ENCODE assay signal across 9 cellular contexts in the genomic region with DNA sequence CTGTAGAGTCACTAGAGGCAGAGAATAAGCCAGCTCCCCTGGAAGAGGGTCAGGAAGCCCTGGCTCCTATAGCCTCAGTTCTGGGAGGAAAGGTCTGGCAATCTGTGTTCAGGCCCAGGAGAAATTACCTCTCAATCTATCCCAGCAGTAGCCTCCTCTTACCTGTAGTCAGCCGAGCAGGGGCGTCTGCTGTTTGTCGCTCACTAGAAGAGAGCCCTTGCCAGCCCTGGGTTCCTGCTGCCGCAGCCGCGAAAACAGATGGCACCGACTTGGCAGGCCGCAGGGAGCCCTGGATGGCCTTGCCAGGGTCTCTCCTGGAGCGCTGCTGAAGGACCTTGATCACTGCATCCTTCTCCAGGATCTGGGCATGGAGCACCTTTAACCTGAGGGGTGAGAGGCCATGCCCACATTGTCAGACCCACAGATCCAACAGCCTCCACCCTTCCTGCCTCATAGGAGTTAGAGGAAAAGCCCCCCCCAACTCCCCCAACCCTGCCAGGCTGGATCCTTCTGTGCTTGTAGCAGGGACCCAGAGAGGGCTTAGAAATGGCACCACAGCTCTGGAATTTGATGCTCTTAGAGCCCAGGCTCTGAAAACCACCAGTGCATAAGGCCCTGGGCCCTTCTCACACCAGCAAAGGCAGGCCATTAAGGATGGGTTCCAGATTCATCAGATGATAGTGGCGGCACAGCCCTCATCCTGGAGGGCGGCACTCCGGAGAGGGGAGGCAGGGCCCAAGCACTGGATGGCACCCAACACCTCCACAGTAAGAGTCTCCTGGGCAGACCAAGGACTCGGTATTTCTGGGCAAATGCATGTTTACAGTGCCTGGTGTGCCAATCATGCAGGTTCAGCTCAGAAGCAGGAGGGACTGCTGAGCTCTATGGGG. TPM values are rescaled to one million over a fixed set of nuclear protein-coding genes. Genes with fewer than 3 reads are reported as not detected.
DNase-seq lines count a peak whose midpoint lies in the region; ATAC-seq, FAIRE-seq and TF ChIP-seq lines count a peak whose summit lies in the region.
"Had no signal": no experiment of that assay in that cellular context is flagged by ENCODE, and none has a peak within 500 bp of the region (broad histone marks: within the 10 kb centered on the region; RNA-seq: fewer than 3 reads in every experiment).

No MANE protein-coding gene starts in this region.

- TF ChIP-seq CTCF in endothelial cell of umbilical vein (IDR thresholded peaks at IDR 0.05; ENCODE audit: extremely low read depth in 1 of 2, insufficient read depth in 1 of 2, low read depth in 1 of 2, low read length in 2 of 2), result no peak
- TF ChIP-seq CTCF in transverse colon (IDR thresholded peaks at IDR 0.05), result no peak

- H3K4me3 ChIP-seq in NT2/D1 (ENCODE audit: insufficient read length, low read depth), result no peak overlapping the region
- H3K4me3 ChIP-seq in endothelial cell of umbilical vein (replicated peaks in 1 of 3; ENCODE audit: insufficient read depth in 1 of 3, low read depth in 1 of 3, low read length in 3 of 3), result no peak overlapping the region
- no peak overlapping the region for H3K4me3 ChIP-seq in muscle layer of colon (ENCODE audit: low read depth in 1 of 2, low read length in 2 of 2)
- no peak overlapping the region for H3K4me3 ChIP-seq in transverse colon

- FAIRE-seq in endothelial cell of umbilical vein (lab: Jason Lieb, UNC), result no peak

- no peaks in the 10 kb centered on the region for H4K20me1 ChIP-seq in endothelial cell of umbilical vein (replicated peaks; ENCODE audit: control insufficient read depth, extremely low read depth, insufficient read depth, low read length)

- TF ChIP-seq POLR2A in endothelial cell of umbilical vein (IDR thresholded peaks at IDR 0.05; ENCODE audit: low read depth, low read length), result peak; percentile 12
- TF ChIP-seq POLR2A in transverse colon (IDR thresholded peaks at IDR 0.05), result no peak

- H3K9me3 ChIP-seq in NT2/D1 (ENCODE audit: insufficient read depth, low read length) (no peaks in the 10 kb centered on the region), endothelial cell of umbilical vein (replicated peaks; ENCODE audit: control insufficient read depth, insufficient read depth, low read length) (no peaks in the 10 kb centered on the region), muscle layer of colon (ENCODE audit: low read length) (no peaks in the 10 kb centered on the region), transverse colon (no peaks in the 10 kb centered on the region)

- no peak for ATAC-seq in HG02840 (IDR thresholded peaks at IDR 0.05; ENCODE audit: low FRiP score, unreplicated experiment)
- ATAC-seq: activated CD8-positive, alpha-beta T cell treated with anti-CD3 and anti-CD28 coated beads for 36 hours had no signal

- H3K27ac ChIP-seq in endothelial cell of umbilical vein (ENCODE audit: insufficient read depth, low read depth, low read length) (no peak overlapping the region), muscle layer of colon (ENCODE audit: low read depth, low read length) (peak overlapping the region; percentile 50), transverse colon (peak overlapping the region; percentile 64 to 99 (median 87))

- peaks cover 71% of the 10 kb centered on the region for H3K79me2 ChIP-seq in endothelial cell of umbilical vein (ENCODE audit: control insufficient read depth, insufficient read depth, low read length)

- DNase-seq in NT2/D1 (ENCODE audit: low read depth, low spot score), result no peak
- DNase-seq in endothelial cell of umbilical vein (ENCODE audit: low read depth, low spot score), result no peak
- no peak for DNase-seq in transverse colon
- DNase-seq in iPS-NIHi11 (ENCODE audit: low spot score), result no peak
- DNase-seq in kidney glomerular epithelial cell (lab: John Stamatoyannopoulos, UW), result no peak
- DNase-seq: NCI-H2081 had no signal

- BruUV-seq in endothelial cell of umbilical vein (replicated peaks; lab: Mats Ljungman, UMichigan), result no TSS peak

- no peaks in the 10 kb centered on the region for H3K27me3 ChIP-seq in NT2/D1 (ENCODE audit: insufficient read depth, insufficient read length)
- H3K27me3 ChIP-seq in endothelial cell of umbilical vein (ENCODE audit: control insufficient read depth in 2 of 2, insufficient read depth in 2 of 2, low read length in 2 of 2), result no peaks in the 10 kb centered on the region
- no peaks in the 10 kb centered on the region for H3K27me3 ChIP-seq in muscle layer of colon (ENCODE audit: control insufficient read depth in 1 of 2, insufficient read depth in 2 of 2, low read length in 2 of 2)
- no peaks in the 10 kb centered on the region for H3K27me3 ChIP-seq in transverse colon

- H2AFZ ChIP-seq in endothelial cell of umbilical vein (ENCODE audit: low read depth, low read length), result no peak overlapping the region

- peak overlapping the region; percentile 57 for H3K9ac ChIP-seq in NT2/D1 (ENCODE audit: insufficient read length, low read depth)
- no peak overlapping the region for H3K9ac ChIP-seq in endothelial cell of umbilical vein (replicated peaks; ENCODE audit: extremely low read depth, insufficient read depth, low read length)
- no peak overlapping the region for H3K9ac ChIP-seq in muscle layer of colon (ENCODE audit: low read length)

- no peak overlapping the region for H3K4me2 ChIP-seq in endothelial cell of umbilical vein (ENCODE audit: insufficient read depth, low read length)

- no peak for TF ChIP-seq EP300 in transverse colon (IDR thresholded peaks at IDR 0.05; ENCODE audit: low read depth)

- peaks cover 92% of the 10 kb centered on the region for H3K36me3 ChIP-seq in NT2/D1 (ENCODE audit: insufficient read depth, insufficient read length, low read length)
- peaks cover 74 to 86% of the 10 kb centered on the region in 2 experiments for H3K36me3 ChIP-seq in endothelial cell of umbilical vein (ENCODE audit: control insufficient read depth in 2 of 2, extremely low read depth in 1 of 2, insufficient read depth in 2 of 2, low read length in 2 of 2)
- H3K36me3 ChIP-seq in muscle layer of colon (ENCODE audit: insufficient read depth, low read length), result peaks cover 91% of the 10 kb centered on the region
- peaks cover 0 to 13% (median 6%) of the 10 kb centered on the region in 4 donors for H3K36me3 ChIP-seq in transverse colon

- in situ Hi-C loops in transverse colon (cut with MboI; ENCODE audit: low pct_ligation_motif_present in 1 of 4, low pct_unique_long_range_greater_than_20kb in 1 of 4, low sequenced_read_pairs in 3 of 4), result loop anchor here in 1 of 4 donors (10.0 kb wide), 1 partner anchor 45 kb away; no protein-coding TSS in a partner anchor

- peaks cover 52% of the 10 kb centered on the region for H3K4me1 ChIP-seq in NT2/D1 (ENCODE audit: insufficient read depth, insufficient read length)
- H3K4me1 ChIP-seq in endothelial cell of umbilical vein (ENCODE audit: control insufficient read depth, extremely low read depth, insufficient read depth, low read length), result peaks cover 28% of the 10 kb centered on the region
- H3K4me1 ChIP-seq in muscle layer of colon (ENCODE audit: insufficient read depth, low read length), result peaks cover 80% of the 10 kb centered on the region
- H3K4me1 ChIP-seq in transverse colon, result peaks cover 23 to 53% (median 34%) of the 10 kb centered on the region in 4 donors

- intact Hi-C loops in endothelial cell of umbilical vein (cut with micrococcal nuclease) (loop anchor here (5.0 to 10.0 kb wide), 2 partner anchors 417 to 785 kb away; a partner anchor contains a TSS), transverse colon (cut with DNase I; ENCODE audit: low total_unique reads) (no loop called here)

- dilution Hi-C loops in endothelial cell of umbilical vein (cut with MboI; ENCODE audit: extremely low pct_ligation_motif_present, low sequenced_read_pairs), result no loop called here

- CTCF ChIA-PET in endothelial cell of umbilical vein (lab: Charles Lee), result interaction anchor here (2.0 to 4.3 kb wide), 6 partner anchors 9 to 115 kb away, joined by 8 to 27 read pairs (median 15); no protein-coding TSS in a partner anchor

- POLR2A ChIA-PET in endothelial cell of umbilical vein (lab: Charles Lee), result interaction anchor here (1.0 to 3.9 kb wide), 5 partner anchors 6 to 46 kb away, joined by 3 to 17 read pairs (median 5); a partner anchor contains a TSS

- WGBS in transverse colon (ENCODE audit: low coverage in 1 of 2), 2 donors, result 87% methylated on average over 10 of the region's 13 CpGs; no CpG with 5 or more reads in 1 of the 2 donors

- H3K9me1 ChIP-seq in endothelial cell of umbilical vein (replicated peaks; ENCODE audit: control insufficient read depth, extremely low read depth, insufficient read depth, low read length), result no peaks in the 10 kb centered on the region

TF ChIP-seq in endothelial cell of umbilical vein, 7 proteins besides CTCF, POLR2A, EP300 and RAD21:
- TF ChIP-seq, protein P1, sequence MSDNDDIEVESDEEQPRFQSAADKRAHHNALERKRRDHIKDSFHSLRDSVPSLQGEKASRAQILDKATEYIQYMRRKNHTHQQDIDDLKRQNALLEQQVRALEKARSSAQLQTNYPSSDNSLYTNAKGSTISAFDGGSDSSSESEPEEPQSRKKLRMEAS (IDR thresholded peaks at IDR 0.05; ENCODE audit: insufficient read depth, insufficient read length), result no peak
- TF ChIP-seq EZH2 (IDR thresholded peaks at IDR 0.05; ENCODE audit: borderline replicate concordance, low read depth, low read length, severe bottlenecking) (no peak), POLR2AphosphoS5 (IDR thresholded peaks at IDR 0.05; ENCODE audit: insufficient read depth, low read depth, low read length) (no peak), JUN (IDR thresholded peaks at IDR 0.05; ENCODE audit: borderline replicate concordance, insufficient read depth, insufficient read length, low read depth) (no peak), MYC (IDR thresholded peaks at IDR 0.05; ENCODE audit: low read depth, low read length) (no peak), GATA2 (IDR thresholded peaks at IDR 0.05; ENCODE audit: insufficient read depth, insufficient read length, low read depth, low read length) (no peak), FOS (IDR thresholded peaks at IDR 0.05; ENCODE audit: borderline replicate concordance, insufficient read depth, low read length) (no peak)
TF ChIP-seq in endothelial cell of umbilical vein: peak in this region for 0.

RNA-seq across cellular contexts. Expression of a gene that starts 14.9 kb away (rescaled TPM):
- total RNA-seq in endothelial cell of umbilical vein, result 145 and 167 TPM in 2 replicates
- polyA plus RNA-seq in endothelial cell of umbilical vein, result 129 and 130 TPM in 2 replicates
- polyA plus RNA-seq in endothelial cell of umbilical vein (2011; cell fraction: cytosol; rRNA removed), result 123 and 135 TPM in 2 replicates
- 200 and 222 TPM in 2 replicates for polyA plus RNA-seq in endothelial cell of umbilical vein (2011; cell fraction: nucleus; rRNA removed)
- 67.7 and 69.8 TPM in 2 replicates for polyA plus RNA-seq in endothelial cell of umbilical vein (2012)
- 186 and 195 TPM in 2 replicates for polyA minus RNA-seq in endothelial cell of umbilical vein
- polyA minus RNA-seq in endothelial cell of umbilical vein (2011; cell fraction: cytosol; rRNA and poly(A)+ RNA removed), result 41.2 TPM
- 95.7 and 170 TPM in 2 replicates for polyA minus RNA-seq in endothelial cell of umbilical vein (2011; cell fraction: nucleus; rRNA and poly(A)+ RNA removed)
- 10 to 100 TPM; 14.5 to 50.9 (median 23.8) TPM for total RNA-seq in transverse colon
- total RNA-seq: activated CD8-positive, alpha-beta T cell treated with anti-CD3 and anti-CD28 coated beads for 36 hours had no signal
